7 cellular contexts compared by ENCODE assay signal in genomic region chr2:209208211-209208610, GRCh38.
DNase-seq lines count a peak whose midpoint lies in the region; ATAC-seq and TF ChIP-seq lines count a peak whose summit lies in the region.

No MANE protein-coding gene starts in this region.

- TF ChIP-seq CTCF in GM12865 (IDR thresholded peaks at IDR 0.05; ENCODE audit: insufficient read depth, low read depth, low read length, missing control alignments) (peak; percentile 45), LNCAP (IDR thresholded peaks at IDR 0.05) (peak; percentile 62), kidney epithelial cell (IDR thresholded peaks at IDR 0.05; ENCODE audit: insufficient read depth, low read length, poor library complexity, severe bottlenecking) (peak; percentile 67)

- no peaks in the 10 kb centered on the region for H3K4me1 Mint-ChIP-seq in activated T-helper 1 cell treated with anti-CD3 and anti-CD28 coated beads, Interleukin-12 subunit alpha, Interleukin-12 subunit beta, Interleukin-2, Interleukin-4 antibody, amounts not matched to agents 30 ng/mL and 10 ng/mL and 1 ng/mL, durations not matched to agents 14 hours and 24 hours and 36 hours (ENCODE audit: low read depth)

- no peaks in the 10 kb centered on the region for H3K27me3 ChIP-seq in kidney epithelial cell (ENCODE audit: control insufficient read depth, insufficient read depth, low read length)

- no peaks in the 10 kb centered on the region for H3K9me3 Mint-ChIP-seq in activated T-helper 1 cell treated with anti-CD3 and anti-CD28 coated beads, Interleukin-12 subunit alpha, Interleukin-12 subunit beta, Interleukin-2, Interleukin-4 antibody, amounts not matched to agents 30 ng/mL and 10 ng/mL and 1 ng/mL, durations not matched to agents 14 hours and 24 hours and 36 hours

- H3K36me3 ChIP-seq in kidney epithelial cell (ENCODE audit: control insufficient read depth, insufficient read depth, low read length) = no peaks in the 10 kb centered on the region

- no peak overlapping the region for H3K4me3 ChIP-seq in GM12865 (ENCODE audit: low read depth, low read length)
- H3K4me3 ChIP-seq in kidney epithelial cell (ENCODE audit: low read depth, low read length) = peak overlapping the region; percentile 30

- H3K4me3 Mint-ChIP-seq in activated T-helper 1 cell treated with anti-CD3 and anti-CD28 coated beads, Interleukin-12 subunit alpha, Interleukin-12 subunit beta, Interleukin-2, Interleukin-4 antibody, amounts not matched to agents 30 ng/mL and 10 ng/mL and 1 ng/mL, durations not matched to agents 14 hours and 24 hours and 36 hours = peak overlapping the region; percentile 48

- DNase-seq in GM12865 (ENCODE audit: low read depth) (peak; percentile 50), kidney epithelial cell (ENCODE audit: low read depth) (no peak), SHP77 treated with DMSO at 0.1 percent for 48 hours (lab: John Stamatoyannopoulos, UW) (no peak)
- no peak for DNase-seq in activated T-helper 1 cell treated with anti-CD3 and anti-CD28 coated beads, Interleukin-12 subunit alpha, Interleukin-12 subunit beta, Interleukin-2, Interleukin-4 antibody, amounts not matched to agents 30 ng/mL and 10 ng/mL and 1 ng/mL, durations not matched to agents 14 hours and 24 hours and 36 hours (ENCODE audit: low spot score)

- peak; percentile 76 for ATAC-seq in GM21515 (IDR thresholded peaks at IDR 0.05; ENCODE audit: unreplicated experiment)
- ATAC-seq in HG03039 (IDR thresholded peaks at IDR 0.05; ENCODE audit: unreplicated experiment) = no peak

- no peaks in the 10 kb centered on the region for H3K27me3 Mint-ChIP-seq in activated T-helper 1 cell treated with anti-CD3 and anti-CD28 coated beads, Interleukin-12 subunit alpha, Interleukin-12 subunit beta, Interleukin-2, Interleukin-4 antibody, amounts not matched to agents 30 ng/mL and 10 ng/mL and 1 ng/mL, durations not matched to agents 14 hours and 24 hours and 36 hours (ENCODE audit: insufficient read depth)

- H3K36me3 Mint-ChIP-seq in activated T-helper 1 cell treated with anti-CD3 and anti-CD28 coated beads, Interleukin-12 subunit alpha, Interleukin-12 subunit beta, Interleukin-2, Interleukin-4 antibody, amounts not matched to agents 30 ng/mL and 10 ng/mL and 1 ng/mL, durations not matched to agents 14 hours and 24 hours and 36 hours (ENCODE audit: low read depth) = no peaks in the 10 kb centered on the region

- H3K27ac Mint-ChIP-seq in activated T-helper 1 cell treated with anti-CD3 and anti-CD28 coated beads, Interleukin-12 subunit alpha, Interleukin-12 subunit beta, Interleukin-2, Interleukin-4 antibody, amounts not matched to agents 30 ng/mL and 10 ng/mL and 1 ng/mL, durations not matched to agents 14 hours and 24 hours and 36 hours = no peak overlapping the region

- intact Hi-C loops in activated T-helper 1 cell treated with anti-CD3 and anti-CD28 coated beads, Interleukin-12 subunit alpha, Interleukin-12 subunit beta, Interleukin-2, Interleukin-4 antibody, amounts not matched to agents 30 ng/mL and 10 ng/mL and 1 ng/mL, durations not matched to agents 14 hours and 24 hours and 36 hours (cut with micrococcal nuclease) = loop anchor here (1.0 to 2.0 kb wide), 2 partner anchors 742 to 813 kb away; no protein-coding TSS in a partner anchor
